10 cellular contexts compared by ENCODE assay signal in genomic region chr11:9687736-9688494, GRCh38. TPM values are rescaled to one million over a fixed set of nuclear protein-coding genes. Genes with fewer than 3 reads are reported as not detected.
DNase-seq lines count a peak whose midpoint lies in the region; ATAC-seq and TF ChIP-seq lines count a peak whose summit lies in the region.
"Had no signal": no experiment of that assay in that cellular context is flagged by ENCODE, and none has a peak within 500 bp of the region (broad histone marks: within the 10 kb centered on the region; RNA-seq: fewer than 3 reads in every experiment).

No MANE protein-coding gene starts in this region.

- H3K4me3 Mint-ChIP-seq in CD4-positive, CD25-positive, alpha-beta regulatory T cell, result no peak overlapping the region
- no peak overlapping the region for H3K4me3 Mint-ChIP-seq in activated T-helper 2 cell treated with anti-CD3 and anti-CD28 coated beads, Interferon-gamma antibody, Interleukin-2, Interleukin-4, amounts not matched to agents 10 μg/mL and 5 μg/mL and 100 μg/mL, durations not matched to agents 14 hours and 24 hours and 36 hours (ENCODE audit: low read depth)

- intact Hi-C loops in activated T-helper 2 cell treated with anti-CD3 and anti-CD28 coated beads, Interferon-gamma antibody, Interleukin-2, Interleukin-4, amounts not matched to agents 10 μg/mL and 5 μg/mL and 100 μg/mL, durations not matched to agents 14 hours and 24 hours and 36 hours (cut with micrococcal nuclease), result loop anchor here (2.0 kb wide), 1 partner anchor 15 kb away; no protein-coding TSS in a partner anchor
- intact Hi-C loops in sciatic nerve (cut with DNase I), result no loop called here

- peaks cover 67% of the 10 kb centered on the region for H3K79me2 ChIP-seq in osteoblast (ENCODE audit: insufficient read depth, low read length)

- H3K4me1 ChIP-seq in CD4-positive, CD25-positive, alpha-beta regulatory T cell (ENCODE audit: control insufficient read depth, insufficient read depth, low read length, poor library complexity, severe bottlenecking), result peaks cover 5% of the 10 kb centered on the region
- peaks cover 36% of the 10 kb centered on the region for H3K4me1 ChIP-seq in osteoblast (ENCODE audit: insufficient read depth, low read length)

- no peaks in the 10 kb centered on the region for H3K9me3 Mint-ChIP-seq in CD4-positive, CD25-positive, alpha-beta regulatory T cell
- no peaks in the 10 kb centered on the region for H3K9me3 Mint-ChIP-seq in activated T-helper 2 cell treated with anti-CD3 and anti-CD28 coated beads, Interferon-gamma antibody, Interleukin-2, Interleukin-4, amounts not matched to agents 10 μg/mL and 5 μg/mL and 100 μg/mL, durations not matched to agents 14 hours and 24 hours and 36 hours

- peak overlapping the region; percentile 63 for H3K4me2 ChIP-seq in osteoblast (ENCODE audit: insufficient read depth, low read length)

- H3K4me1 Mint-ChIP-seq in CD4-positive, CD25-positive, alpha-beta regulatory T cell, result peaks cover 0 to 8% (median 3%) of the 10 kb centered on the region in 4 donors
- no peaks in the 10 kb centered on the region for H3K4me1 Mint-ChIP-seq in activated T-helper 2 cell treated with anti-CD3 and anti-CD28 coated beads, Interferon-gamma antibody, Interleukin-2, Interleukin-4, amounts not matched to agents 10 μg/mL and 5 μg/mL and 100 μg/mL, durations not matched to agents 14 hours and 24 hours and 36 hours (ENCODE audit: low read depth)

- H3K27me3 Mint-ChIP-seq in CD4-positive, CD25-positive, alpha-beta regulatory T cell, result no peaks in the 10 kb centered on the region
- H3K27me3 Mint-ChIP-seq in activated T-helper 2 cell treated with anti-CD3 and anti-CD28 coated beads, Interferon-gamma antibody, Interleukin-2, Interleukin-4, amounts not matched to agents 10 μg/mL and 5 μg/mL and 100 μg/mL, durations not matched to agents 14 hours and 24 hours and 36 hours (ENCODE audit: low read depth), result peaks cover 1% of the 10 kb centered on the region

- TF ChIP-seq CTCF in osteoblast (IDR thresholded peaks at IDR 0.05; ENCODE audit: extremely low read depth, low read depth, low read length), result no peak

- H2AFZ ChIP-seq in osteoblast (ENCODE audit: low read length), result peak overlapping the region; percentile 15

- in situ Hi-C loops in KBM-7 (cut with MboI; ENCODE audit: low pct_unique_long_range_greater_than_20kb, low sequenced_read_pairs), result no loop called here

- no peaks in the 10 kb centered on the region for H3K27me3 ChIP-seq in CD4-positive, CD25-positive, alpha-beta regulatory T cell (ENCODE audit: control insufficient read depth, insufficient read depth, low read length)
- H3K27me3 ChIP-seq in osteoblast (ENCODE audit: insufficient read depth, low read length), result no peaks in the 10 kb centered on the region

- DNase-seq in CD4-positive, CD25-positive, alpha-beta regulatory T cell, result no peak
- peak; percentile 15 for DNase-seq in NCI-H2227 treated with DMSO at 0.1 percent for 48 hours (lab: John Stamatoyannopoulos, UW)
- no peak for DNase-seq in epithelial cell of prostate (ENCODE audit: low read depth, low spot score)
- DNase-seq in osteoblast (ENCODE audit: insufficient read length, low spot score, missing footprints), result no peak
- DNase-seq in KBM-7, result no peak
- no peak for DNase-seq in 8988T
- no peak for DNase-seq in activated T-helper 2 cell treated with anti-CD3 and anti-CD28 coated beads, Interferon-gamma antibody, Interleukin-2, Interleukin-4, amounts not matched to agents 10 μg/mL and 5 μg/mL and 100 μg/mL, durations not matched to agents 14 hours and 24 hours and 36 hours (ENCODE audit: low spot score)
- no peak for DNase-seq in sciatic nerve (ENCODE audit: low spot score)
- DNase-seq: activated naive CD4-positive, alpha-beta T cell treated with Interleukin-2 at 50 U/mL for 16 hours; NCI-H2029 had no signal

- ATAC-seq in CD4-positive, CD25-positive, alpha-beta regulatory T cell (ENCODE audit: low read depth in 2 of 2), result no peak
- no peak for ATAC-seq in sciatic nerve

- H3K27ac Mint-ChIP-seq in CD4-positive, CD25-positive, alpha-beta regulatory T cell, result no peak overlapping the region
- H3K27ac Mint-ChIP-seq in activated T-helper 2 cell treated with anti-CD3 and anti-CD28 coated beads, Interferon-gamma antibody, Interleukin-2, Interleukin-4, amounts not matched to agents 10 μg/mL and 5 μg/mL and 100 μg/mL, durations not matched to agents 14 hours and 24 hours and 36 hours, result no peak overlapping the region

- H3K4me3 ChIP-seq in CD4-positive, CD25-positive, alpha-beta regulatory T cell (ENCODE audit: low read depth, low read length), result no peak overlapping the region
- no peak overlapping the region for H3K4me3 ChIP-seq in osteoblast (ENCODE audit: insufficient read depth, low read length)

- H3K9me3 ChIP-seq in CD4-positive, CD25-positive, alpha-beta regulatory T cell (ENCODE audit: control insufficient read depth in 2 of 2, low read length in 2 of 2), result no peaks in the 10 kb centered on the region
- no peaks in the 10 kb centered on the region for H3K9me3 ChIP-seq in osteoblast (ENCODE audit: low read depth, low read length)

- H3K36me3 Mint-ChIP-seq in CD4-positive, CD25-positive, alpha-beta regulatory T cell, result peaks cover 3% of the 10 kb centered on the region
- H3K36me3 Mint-ChIP-seq in activated T-helper 2 cell treated with anti-CD3 and anti-CD28 coated beads, Interferon-gamma antibody, Interleukin-2, Interleukin-4, amounts not matched to agents 10 μg/mL and 5 μg/mL and 100 μg/mL, durations not matched to agents 14 hours and 24 hours and 36 hours (ENCODE audit: low read depth), result no peaks in the 10 kb centered on the region

- peak overlapping the region; percentile 14 for H3K27ac ChIP-seq in CD4-positive, CD25-positive, alpha-beta regulatory T cell (ENCODE audit: insufficient read depth, low read length, poor library complexity, severe bottlenecking)
- H3K27ac ChIP-seq in epithelial cell of prostate (peak overlapping the region; percentile 77), osteoblast (ENCODE audit: low read depth, low read length) (peak overlapping the region; percentile 73)

- H3K36me3 ChIP-seq in CD4-positive, CD25-positive, alpha-beta regulatory T cell (ENCODE audit: control insufficient read depth, insufficient read depth, low read length), result no peaks in the 10 kb centered on the region
- no peaks in the 10 kb centered on the region for H3K36me3 ChIP-seq in osteoblast (ENCODE audit: insufficient read depth, low read length)

- peaks cover 7% of the 10 kb centered on the region for H4K20me1 ChIP-seq in osteoblast (ENCODE audit: insufficient read depth, low read length)

RNA-seq across cellular contexts. Expression of gene SWAP70, which starts 24.0 kb away (rescaled TPM):
- 6.1 TPM for total RNA-seq in CD4-positive, CD25-positive, alpha-beta regulatory T cell
- polyA plus RNA-seq in CD4-positive, CD25-positive, alpha-beta regulatory T cell, result 10 to 100 TPM; 10.6 to 16.3 (median 14.0) TPM
- total RNA-seq in osteoblast, result 55.4 and 62.2 TPM in 2 replicates
- total RNA-seq in activated T-helper 2 cell treated with anti-CD3 and anti-CD28 coated beads, Interferon-gamma antibody, Interleukin-2, Interleukin-4, amounts not matched to agents 10 μg/mL and 5 μg/mL and 100 μg/mL, durations not matched to agents 14 hours and 24 hours and 36 hours, result 8.4 and 11.8 TPM in 2 replicates
- total RNA-seq in sciatic nerve, result 90.1 TPM

Comparison
In these comparisons a context has a peak if more than half of its experiments do, and no peak if none do; other contexts are left out.
1. H3K27ac ChIP-seq: peak in every context shown above with its lines; median percentile 77 in epithelial cell of prostate; 73 in osteoblast; 14 in CD4-positive, CD25-positive, alpha-beta regulatory T cell.